ENCODE assay signal across 9 cellular contexts in the genomic region with DNA sequence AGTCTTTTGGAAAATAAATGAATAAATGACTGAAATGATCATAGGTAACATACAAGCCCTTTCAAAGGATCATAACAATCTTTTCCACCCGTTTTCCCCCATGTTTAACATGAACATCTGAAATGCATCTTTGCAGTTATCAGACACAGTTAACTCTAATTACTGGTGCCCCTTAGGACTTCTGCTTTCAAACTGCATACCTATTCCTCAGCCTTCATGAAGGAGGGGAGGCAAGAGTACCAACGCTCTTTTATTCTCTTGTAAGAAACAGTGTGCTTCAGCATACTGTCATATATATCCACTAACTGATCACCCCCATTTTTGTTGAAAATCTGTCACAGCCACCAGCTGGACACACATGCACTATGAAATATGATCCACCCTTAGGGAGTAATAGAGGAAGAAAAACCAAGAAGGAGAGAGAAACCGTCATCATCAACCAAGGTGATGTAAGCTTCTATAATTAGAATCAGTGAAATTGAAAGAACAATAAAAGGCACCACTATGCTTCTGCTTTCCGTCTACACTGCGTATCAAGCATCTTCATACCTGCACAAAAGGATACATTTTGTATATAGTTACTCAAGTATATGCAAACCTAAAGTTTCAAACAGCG.
A peak's percentile ranks its signal among the peaks of the same experiment; 100 is the strongest.
DNase-seq lines count a peak whose midpoint lies in the region; ATAC-seq, FAIRE-seq and TF ChIP-seq lines count a peak whose summit lies in the region.
"Had no signal": no experiment of that assay in that cellular context is flagged by ENCODE, and none has a peak within 500 bp of the region (broad histone marks: within the 10 kb centered on the region; RNA-seq: fewer than 3 reads in every experiment).

No MANE protein-coding gene starts in this region.

- CTCF ChIA-PET in OCI-LY7 (lab: Charles Lee; ENCODE audit: unreplicated experiment) = no interaction called here

- no peak overlapping the region for H2AFZ ChIP-seq in OCI-LY7 (ENCODE audit: low read length)

- POLR2A ChIA-PET in OCI-LY7 (lab: Charles Lee) = no interaction called here

- H3K4me1 ChIP-seq in OCI-LY7 (ENCODE audit: insufficient read depth, low read length, poor library complexity, severe bottlenecking) = peaks cover 18% of the 10 kb centered on the region

- peak overlapping the region; percentile 54 for H3K4me2 ChIP-seq in OCI-LY7 (ENCODE audit: low read length)

- peaks cover 13% of the 10 kb centered on the region; the same call in 1 of the 2 replicates for H4K20me1 ChIP-seq in OCI-LY7 (ENCODE audit: insufficient read depth, low read length)

- intact Hi-C loops in OCI-LY7 (cut with micrococcal nuclease; ENCODE audit: unreplicated experiment) = no loop called here

- peak overlapping the region; percentile 19 for H3K4me3 ChIP-seq in OCI-LY7 (ENCODE audit: low read depth, low read length, poor library complexity, severe bottlenecking)
- no peak overlapping the region for H3K4me3 ChIP-seq in fibroblast of villous mesenchyme (ENCODE audit: low read depth, low read length)

- DNase-seq in D721Med (ENCODE audit: insufficient read length, low spot score) = no peak
- DNase-seq in OCI-LY7 (ENCODE audit: low spot score) = peak; percentile 72
- peak; percentile 38 for DNase-seq in fibroblast of villous mesenchyme (ENCODE audit: low read depth)
- no peak for DNase-seq in ACHN
- no peak for DNase-seq in DMS153 treated with DMSO at 0.1 percent for 48 hours (lab: John Stamatoyannopoulos, UW; ENCODE audit: unreplicated experiment)
- no peak for DNase-seq in NCI-H2196 treated with DMSO at 0.1 percent for 48 hours (lab: John Stamatoyannopoulos, UW; ENCODE audit: unreplicated experiment)

- no peak for TF ChIP-seq CTCF in D721Med (IDR thresholded peaks at IDR 0.05; ENCODE audit: insufficient read depth, missing control alignments)
- TF ChIP-seq CTCF in OCI-LY7 (conservative IDR thresholded peaks at IDR 0.05; ENCODE audit: low read length) = no peak
- TF ChIP-seq CTCF in fibroblast of villous mesenchyme (IDR thresholded peaks at IDR 0.05; ENCODE audit: insufficient read depth, low read depth, low read length) = no peak

- H3K9me3 ChIP-seq in OCI-LY7 (ENCODE audit: low read length) = no peaks in the 10 kb centered on the region

- in situ Hi-C loops in ACHN (cut with HindIII; ENCODE audit: low pct_ligation_motif_present, low pct_unique_long_range_greater_than_20kb, low sequenced_read_pairs) = no loop called here

- peak; percentile 11 for FAIRE-seq in D721Med (lab: Jason Lieb, UNC)
- FAIRE-seq: H1 had no signal

- peak overlapping the region; percentile 50 for H3K27ac ChIP-seq in OCI-LY7 (ENCODE audit: low read depth, low read length, poor library complexity, severe bottlenecking)

- ATAC-seq in GM19328 (IDR thresholded peaks at IDR 0.05; ENCODE audit: unreplicated experiment) = peak; percentile 96
- ATAC-seq in HG03139 (IDR thresholded peaks at IDR 0.05; ENCODE audit: unreplicated experiment) = peak; percentile 92

- BruUV-seq in OCI-LY7 (replicated peaks; lab: Mats Ljungman, UMichigan) = no TSS peak

- no peaks in the 10 kb centered on the region for H3K9me2 ChIP-seq in OCI-LY7 (ENCODE audit: insufficient read depth, low read length)

- H3K79me2 ChIP-seq in OCI-LY7 (ENCODE audit: insufficient read depth, low read depth, low read length) = peaks cover 13% of the 10 kb centered on the region; the same call in 1 of the 2 replicates

- H3K36me3 ChIP-seq in OCI-LY7 (ENCODE audit: insufficient read depth, low read length) = peaks cover 68% of the 10 kb centered on the region

Comparison
In these comparisons a context has a peak if more than half of its experiments do, and no peak if none do; other contexts are left out.
1. DNase-seq: peak in OCI-LY7 (single experiment) and fibroblast of villous mesenchyme (single experiment); none in D721Med (single experiment), ACHN (single experiment), DMS153 treated with DMSO at 0.1 percent for 48 hours (single experiment) and NCI-H2196 treated with DMSO at 0.1 percent for 48 hours (single experiment).